Comparison of ENCODE assay signal across 19 cellular contexts in genomic region chrX:41823402-41823801, GRCh38.
DNase-seq lines count a peak whose midpoint lies in the region; ATAC-seq, FAIRE-seq and TF ChIP-seq lines count a peak whose summit lies in the region.
"Had no signal": no experiment of that assay in that cellular context is flagged by ENCODE, and none has a peak within 500 bp of the region (broad histone marks: within the 10 kb centered on the region; RNA-seq: fewer than 3 reads in every experiment).

No MANE protein-coding gene starts in this region.

- H3K27ac ChIP-seq in ascending aorta (peak overlapping the region; percentile 25 to 33), thoracic aorta (peak overlapping the region; percentile 55 to 56), dorsolateral prefrontal cortex (no peak overlapping the region)
- H3K27ac ChIP-seq: adrenal gland, cardiac muscle cell, SJSA1, testis had no signal

- H3K4me3 ChIP-seq in ascending aorta (no peak overlapping the region), thoracic aorta (no peak overlapping the region), dorsolateral prefrontal cortex (no peak overlapping the region)
- H3K4me3 ChIP-seq: adrenal gland, cardiac muscle cell, SJSA1, testis had no signal

- H3K27me3 ChIP-seq in ascending aorta (no peaks in the 10 kb centered on the region), thoracic aorta (replicated peaks; ENCODE audit: insufficient read depth) (no peaks in the 10 kb centered on the region), dorsolateral prefrontal cortex (peaks cover 0 to 34% (median 4%) of the 10 kb centered on the region in 45 donors)
- H3K27me3 ChIP-seq: adrenal gland, cardiac muscle cell, SJSA1, testis had no signal

- DNase-seq in EH (ENCODE audit: low read depth): peak; percentile 18
- no peak for DNase-seq in ascending aorta (ENCODE audit: low spot score in 2 of 2)
- DNase-seq in left colon: no peak
- no peak for DNase-seq in thoracic aorta (ENCODE audit: low spot score)
- DNase-seq in frontal cortex (ENCODE audit: low spot score in 2 of 2): no peak
- no peak for DNase-seq in dorsolateral prefrontal cortex
- DNase-seq: activated gamma-delta T cell treated with Interleukin-2 at 50 U/mL for 16 hours, adrenal gland, AML-193, EL, glutamatergic neuron, IMR-90, NCI-H1436, testis had no signal

- H3K4me1 ChIP-seq in ascending aorta (peaks cover 0 to 4% of the 10 kb centered on the region in 2 donors), thoracic aorta (ENCODE audit: control insufficient read depth in 1 of 2, low read depth in 2 of 2) (peaks cover 0 to 10% of the 10 kb centered on the region in 2 donors)
- H3K4me1 ChIP-seq: testis had no signal

- H3K9me3 ChIP-seq in ascending aorta: no peaks in the 10 kb centered on the region
- no peaks in the 10 kb centered on the region for H3K9me3 ChIP-seq in thoracic aorta
- H3K9me3 ChIP-seq: adrenal gland, SJSA1, testis had no signal

- intact Hi-C loops in ascending aorta (cut with DNase I): loop anchor here (10.0 kb wide), 1 partner anchor 101 kb away; the partner anchor contains the start of gene CASK
- intact Hi-C loops in left colon (cut with DNase I, micrococcal nuclease): no loop called here
- intact Hi-C loops in dorsolateral prefrontal cortex (cut with DNase I): no loop called here

- ATAC-seq in left colon (peak; percentile 95), thoracic aorta (ENCODE audit: insufficient number of reproducible peaks, low FRiP score, low read depth) (no peak), HG03175 (IDR thresholded peaks at IDR 0.05; ENCODE audit: unreplicated experiment) (no peak)
- ATAC-seq: stimulated activated effector memory CD8-positive, alpha-beta T cell treated with anti-CD3 and anti-CD28 coated beads, Interleukin-12 subunit alpha, Interleukin-12 subunit beta, amount 100 ng/mL, for 72 hours had no signal

- no peaks in the 10 kb centered on the region for H3K36me3 ChIP-seq in ascending aorta
- H3K36me3 ChIP-seq in thoracic aorta: no peaks in the 10 kb centered on the region
- H3K36me3 ChIP-seq: adrenal gland, cardiac muscle cell, SJSA1 had no signal

- no peak for FAIRE-seq in frontal cortex (lab: Jason Lieb, UNC)
- FAIRE-seq: GM18507 had no signal

- TF ChIP-seq CTCF in ascending aorta (IDR thresholded peaks at IDR 0.05): no peak
- TF ChIP-seq CTCF in thoracic aorta (IDR thresholded peaks at IDR 0.05): no peak
- no peak for TF ChIP-seq CTCF in dorsolateral prefrontal cortex (IDR thresholded peaks at IDR 0.05 in 54 of 56, conservative IDR thresholded peaks at IDR 0.05 in 2 of 56; ENCODE audit: low read depth in 1 of 56, partially characterized antibody in 56 of 56)

Comparison
In these comparisons a context has a peak if more than half of its experiments do, and no peak if none do; other contexts are left out.
1. H3K27ac ChIP-seq: peak in ascending aorta (2 of 2) and thoracic aorta (2 of 2); none in dorsolateral prefrontal cortex (0 of 59).